Comparison of ENCODE assay signal across 14 cellular contexts in the genomic region with DNA sequence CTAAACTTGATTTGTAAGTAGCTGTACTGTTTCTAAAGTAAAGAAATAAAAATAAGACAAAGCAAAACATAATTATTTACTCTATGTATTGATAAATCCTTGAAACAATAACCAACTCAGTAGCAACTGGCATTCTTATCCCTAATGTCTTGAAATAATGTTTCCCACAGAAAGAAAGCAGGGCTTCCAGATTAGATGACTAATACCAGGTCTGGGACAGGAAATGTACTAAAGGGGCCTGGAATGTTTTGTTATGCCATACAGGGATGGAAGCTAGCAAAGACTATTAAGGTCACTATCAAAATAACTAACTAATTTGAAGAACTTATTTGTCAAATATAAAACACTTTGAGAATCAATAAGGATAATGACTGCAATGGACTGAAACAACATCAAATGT.
DNase-seq lines count a peak whose midpoint lies in the region; ATAC-seq, FAIRE-seq and TF ChIP-seq lines count a peak whose summit lies in the region.
"Had no signal": no experiment of that assay in that cellular context is flagged by ENCODE, and none has a peak within 500 bp of the region (broad histone marks: within the 10 kb centered on the region; RNA-seq: fewer than 3 reads in every experiment).

No MANE protein-coding gene starts in this region.

- no peak overlapping the region for H3K9ac ChIP-seq in IMR-90 (ENCODE audit: low read depth, low read length)
- no peak overlapping the region for H3K9ac ChIP-seq in kidney (ENCODE audit: low read length in 2 of 2)

- dilution Hi-C loops in IMR-90 (cut with HindIII; ENCODE audit: low sequenced_read_pairs, unreplicated experiment): no loop called here

- no peak overlapping the region for H2AK5ac ChIP-seq in IMR-90 (ENCODE audit: low read depth, low read length)

- no peak overlapping the region for H2BK20ac ChIP-seq in IMR-90 (ENCODE audit: low read depth, low read length)

- H2BK15ac ChIP-seq in IMR-90 (ENCODE audit: low read depth, low read length): no peak overlapping the region

- H4K20me1 ChIP-seq in IMR-90 (ENCODE audit: insufficient read depth, low read length): no peaks in the 10 kb centered on the region

- in situ Hi-C loops in ACHN (cut with HindIII; ENCODE audit: low pct_ligation_motif_present, low pct_unique_long_range_greater_than_20kb, low sequenced_read_pairs): no loop called here
- in situ Hi-C loops in IMR-90 (cut with MboI; ENCODE audit: low sequenced_read_pairs): no loop called here

- no peak overlapping the region for H4K5ac ChIP-seq in IMR-90 (ENCODE audit: low read depth, low read length)

- peaks cover 5 to 21% of the 10 kb centered on the region in 2 experiments; a peak in 3 of 4 replicates for H3K79me1 ChIP-seq in IMR-90 (ENCODE audit: low read depth in 1 of 2, low read length in 2 of 2)

- ATAC-seq in IMR-90 (ENCODE audit: low read depth) (peak; percentile 88), GM21528 (IDR thresholded peaks at IDR 0.05; ENCODE audit: low FRiP score, unreplicated experiment) (no peak)
- ATAC-seq: activated CD4-positive, alpha-beta T cell treated with anti-CD3 and anti-CD28 coated beads for 36 hours had no signal

- H4K8ac ChIP-seq in IMR-90 (ENCODE audit: low read depth in 2 of 2, low read length in 2 of 2): no peak overlapping the region; a peak in 1 of 4 replicates

- POLR2A ChIA-PET in IMR-90 (lab: Charles Lee; ENCODE audit: unreplicated experiment): no interaction called here

- no peak overlapping the region for H2AK9ac ChIP-seq in IMR-90 (replicated peaks; ENCODE audit: low read depth, low read length, poor library complexity)

- intact Hi-C loops in IMR-90 (cut with micrococcal nuclease) (no loop called here), kidney (cut with DNase I) (no loop called here)

- no peak overlapping the region for H3K4ac ChIP-seq in IMR-90 (ENCODE audit: low read depth, low read length)

- H3K9me3 ChIP-seq in IMR-90 (ENCODE audit: control insufficient read depth, insufficient read depth, low read length) (no peaks in the 10 kb centered on the region), kidney (ENCODE audit: control insufficient read depth in 1 of 2, low read length in 2 of 2) (no peaks in the 10 kb centered on the region)
- H3K9me3 ChIP-seq: colonic mucosa, thyroid gland had no signal

- DNase-seq in ACHN (peak; percentile 58), IMR-90 (peak; percentile 80), cardiac fibroblast (ENCODE audit: low read depth in 2 of 2) (peak; percentile 81 to 89), kidney epithelial cell (ENCODE audit: low read depth) (peak; percentile 45), kidney (no peak), mucosa of gallbladder (ENCODE audit: low spot score) (no peak), SKM-1 (lab: John Stamatoyannopoulos, UW; ENCODE audit: unreplicated experiment) (no peak)
- DNase-seq: activated CD4-positive, alpha-beta T cell treated with anti-CD3 and anti-CD28 coated beads for 36 hours; AML-193; colonic mucosa; NCI-H774; right cardiac atrium; thyroid gland had no signal

- CTCF ChIA-PET in IMR-90 (lab: Yijun Ruan, JAX): interaction anchor here (1.3 kb wide), 1 partner anchor 21 kb away, joined by 3 read pairs; no protein-coding TSS in a partner anchor

- TF ChIP-seq CTCF in IMR-90 (conservative IDR thresholded peaks at IDR 0.05; ENCODE audit: low read depth, low read length): no peak
- TF ChIP-seq CTCF in cardiac fibroblast (IDR thresholded peaks at IDR 0.05; ENCODE audit: low read depth, low read length): no peak
- no peak for TF ChIP-seq CTCF in kidney epithelial cell (IDR thresholded peaks at IDR 0.05; ENCODE audit: insufficient read depth, low read length, poor library complexity, severe bottlenecking)
- TF ChIP-seq CTCF in kidney (IDR thresholded peaks at IDR 0.05; ENCODE audit: borderline replicate concordance, extremely low read depth, insufficient read depth): no peak

- H3K4me1 ChIP-seq in IMR-90 (ENCODE audit: control insufficient read depth, insufficient read depth, low read length) (no peaks in the 10 kb centered on the region; the same call in 1 of the 2 replicates), kidney (ENCODE audit: control insufficient read depth in 1 of 2, insufficient read depth in 1 of 2, low read depth in 1 of 2, low read length in 2 of 2) (no peaks in the 10 kb centered on the region)
- H3K4me1 ChIP-seq: colonic mucosa, thyroid gland had no signal

- BruUV-seq in IMR-90 (replicated peaks; lab: Mats Ljungman, UMichigan): no TSS peak

- TF ChIP-seq RAD21 in IMR-90 (IDR thresholded peaks at IDR 0.05; ENCODE audit: low read length): no peak

- H3K18ac ChIP-seq in IMR-90 (ENCODE audit: low read depth, low read length): no peak overlapping the region

- no peak overlapping the region; the same call in 1 of the 2 replicates for H3K4me2 ChIP-seq in IMR-90 (ENCODE audit: low read depth, low read length)

- no peak overlapping the region for H3K23ac ChIP-seq in IMR-90 (ENCODE audit: low read depth, low read length)

- no peak overlapping the region for H4K91ac ChIP-seq in IMR-90 (ENCODE audit: insufficient read depth, low read depth, low read length)

- peak overlapping the region; percentile 71 for H2BK5ac ChIP-seq in IMR-90 (ENCODE audit: low read depth, low read length, poor library complexity, severe bottlenecking)

- no peaks in the 10 kb centered on the region for H3K27me3 ChIP-seq in IMR-90 (ENCODE audit: control insufficient read depth, insufficient read depth, low read length)
- H3K27me3 ChIP-seq in kidney epithelial cell (ENCODE audit: control insufficient read depth, insufficient read depth, low read length): no peaks in the 10 kb centered on the region
- H3K27me3 ChIP-seq: colonic mucosa, thyroid gland had no signal

- H3K9me1 ChIP-seq in IMR-90 (ENCODE audit: insufficient read depth, low read length): peaks cover 3% of the 10 kb centered on the region; the same call in 1 of the 2 replicates

- TF ChIP-seq POLR2A in IMR-90 (IDR thresholded peaks at IDR 0.05; ENCODE audit: low read depth, low read length): no peak

- H2BK120ac ChIP-seq in IMR-90 (ENCODE audit: low read depth, low read length): no peak overlapping the region

- H2AFZ ChIP-seq in IMR-90 (replicated peaks; ENCODE audit: low read length, poor library complexity): no peak overlapping the region

- FAIRE-seq in kidney (lab: Jason Lieb, UNC): no peak

- H3K27ac ChIP-seq in IMR-90 (ENCODE audit: insufficient read depth, low read length) (no peak overlapping the region), kidney (ENCODE audit: low read depth in 2 of 2, low read length in 2 of 2) (no peak overlapping the region)
- H3K27ac ChIP-seq: colonic mucosa, thyroid gland had no signal

- no peak overlapping the region for H3K14ac ChIP-seq in IMR-90 (replicated peaks; ENCODE audit: low read depth, low read length)

- no peak overlapping the region for H3K4me3 ChIP-seq in IMR-90 (ENCODE audit: insufficient read depth, low read depth, low read length)
- no peak overlapping the region for H3K4me3 ChIP-seq in cardiac fibroblast (replicated peaks in 1 of 2; ENCODE audit: low read depth in 2 of 2, low read length in 2 of 2)
- H3K4me3 ChIP-seq in kidney epithelial cell (ENCODE audit: low read depth, low read length): no peak overlapping the region
- H3K4me3 ChIP-seq in kidney (ENCODE audit: low read length in 2 of 2): no peak overlapping the region
- H3K4me3 ChIP-seq: colonic mucosa, thyroid gland had no signal

- no peaks in the 10 kb centered on the region; the same call in 1 of the 2 replicates for H3K36me3 ChIP-seq in IMR-90 (ENCODE audit: control insufficient read depth, insufficient read depth, low read length)
- H3K36me3 ChIP-seq in kidney epithelial cell (ENCODE audit: control insufficient read depth, insufficient read depth, low read length): no peaks in the 10 kb centered on the region
- no peaks in the 10 kb centered on the region for H3K36me3 ChIP-seq in kidney (ENCODE audit: control insufficient read depth in 1 of 2, insufficient read depth in 2 of 2, low read length in 2 of 2)
- H3K36me3 ChIP-seq: colonic mucosa, thyroid gland had no signal

- no peak overlapping the region for H3K56ac ChIP-seq in IMR-90 (ENCODE audit: extremely low read depth, insufficient read depth, low read length)

TF ChIP-seq in IMR-90, 13 proteins besides CTCF, POLR2A, EP300 and RAD21:
- no peak for TF ChIP-seq MAZ (IDR thresholded peaks at IDR 0.05; ENCODE audit: borderline replicate concordance, low read depth, low read length)
- no peak for TF ChIP-seq BHLHE40 (IDR thresholded peaks at IDR 0.05; ENCODE audit: low read depth, low read length)
- no peak for TF ChIP-seq SMC3 (IDR thresholded peaks at IDR 0.05; ENCODE audit: low read depth, low read length)
- no peak for TF ChIP-seq RFX5 (IDR thresholded peaks at IDR 0.05; ENCODE audit: low read depth, low read length)
- no peak for TF ChIP-seq MAFK (IDR thresholded peaks at IDR 0.05; ENCODE audit: low read depth, low read length)
- TF ChIP-seq CEBPB (IDR thresholded peaks at IDR 0.05; ENCODE audit: low read depth, low read length): peak; percentile 31; the same call in 1 of the 2 replicates
- TF ChIP-seq NFE2L2 (IDR thresholded peaks at IDR 0.05; ENCODE audit: low read depth, low read length): no peak
- no peak for TF ChIP-seq RCOR1 (IDR thresholded peaks at IDR 0.05; ENCODE audit: insufficient replicate concordance, low read length)
- TF ChIP-seq CHD1 (IDR thresholded peaks at IDR 0.05; ENCODE audit: low read depth, low read length): no peak
- TF ChIP-seq MXI1 (IDR thresholded peaks at IDR 0.05; ENCODE audit: borderline replicate concordance, low read depth, low read length): no peak
- TF ChIP-seq FOS (IDR thresholded peaks at IDR 0.05; ENCODE audit: low read depth, low read length): 0 out of 2 replicates have a peak, but pooled peaks have one; percentile 43
- TF ChIP-seq, protein P1, sequence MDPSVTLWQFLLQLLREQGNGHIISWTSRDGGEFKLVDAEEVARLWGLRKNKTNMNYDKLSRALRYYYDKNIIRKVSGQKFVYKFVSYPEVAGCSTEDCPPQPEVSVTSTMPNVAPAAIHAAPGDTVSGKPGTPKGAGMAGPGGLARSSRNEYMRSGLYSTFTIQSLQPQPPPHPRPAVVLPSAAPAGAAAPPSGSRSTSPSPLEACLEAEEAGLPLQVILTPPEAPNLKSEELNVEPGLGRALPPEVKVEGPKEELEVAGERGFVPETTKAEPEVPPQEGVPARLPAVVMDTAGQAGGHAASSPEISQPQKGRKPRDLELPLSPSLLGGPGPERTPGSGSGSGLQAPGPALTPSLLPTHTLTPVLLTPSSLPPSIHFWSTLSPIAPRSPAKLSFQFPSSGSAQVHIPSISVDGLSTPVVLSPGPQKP (IDR thresholded peaks at IDR 0.05; ENCODE audit: borderline replicate concordance, low read depth, low read length): no peak
- TF ChIP-seq, protein P2, sequence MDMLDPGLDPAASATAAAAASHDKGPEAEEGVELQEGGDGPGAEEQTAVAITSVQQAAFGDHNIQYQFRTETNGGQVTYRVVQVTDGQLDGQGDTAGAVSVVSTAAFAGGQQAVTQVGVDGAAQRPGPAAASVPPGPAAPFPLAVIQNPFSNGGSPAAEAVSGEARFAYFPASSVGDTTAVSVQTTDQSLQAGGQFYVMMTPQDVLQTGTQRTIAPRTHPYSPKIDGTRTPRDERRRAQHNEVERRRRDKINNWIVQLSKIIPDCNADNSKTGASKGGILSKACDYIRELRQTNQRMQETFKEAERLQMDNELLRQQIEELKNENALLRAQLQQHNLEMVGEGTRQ (IDR thresholded peaks at IDR 0.05; ENCODE audit: low read depth, low read length): no peak

Comparison
In these comparisons a context has a peak if more than half of its experiments do, and no peak if none do; other contexts are left out.
1. DNase-seq: peak in ACHN (single experiment), IMR-90 (single experiment), cardiac fibroblast (2 of 2) and kidney epithelial cell (single experiment); none in kidney (single experiment), mucosa of gallbladder (single experiment) and SKM-1 (single experiment).